In the genomic region with DNA sequence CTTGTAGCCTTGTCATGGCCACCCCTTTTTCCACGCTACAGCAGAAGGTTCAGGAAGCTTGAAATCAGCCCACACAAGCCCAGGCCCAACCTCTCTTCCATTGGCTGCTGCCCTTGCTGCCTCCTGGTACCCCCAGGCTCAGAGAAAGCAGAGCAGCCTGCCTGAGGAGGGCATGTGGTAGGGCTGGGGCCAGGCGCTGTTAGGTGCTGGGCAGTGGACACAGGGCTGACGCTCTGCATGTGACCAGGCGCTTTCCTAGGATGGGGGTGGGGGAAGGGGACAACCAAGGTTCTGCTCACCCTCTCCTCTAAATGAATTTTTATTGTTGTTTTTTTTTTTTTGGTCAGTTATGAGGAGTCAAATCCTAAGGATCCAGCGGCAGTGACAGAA, we compare ENCODE assay signal across 10 cellular contexts. TPM values are rescaled to one million over a fixed set of nuclear protein-coding genes. Genes with fewer than 3 reads are reported as not detected.
DNase-seq lines count a peak whose midpoint lies in the region; ATAC-seq and TF ChIP-seq lines count a peak whose summit lies in the region.
"Had no signal": no experiment of that assay in that cellular context is flagged by ENCODE, and none has a peak within 500 bp of the region (broad histone marks: within the 10 kb centered on the region; RNA-seq: fewer than 3 reads in every experiment).

No MANE protein-coding gene starts in this region.

- POLR2A ChIA-PET in IMR-90 (lab: Charles Lee; ENCODE audit: unreplicated experiment), result no interaction called here

- no peaks in the 10 kb centered on the region; the same call in 1 of the 2 replicates for H4K20me1 ChIP-seq in IMR-90 (ENCODE audit: insufficient read depth, low read length)
- H4K20me1 ChIP-seq in osteoblast (ENCODE audit: insufficient read depth, low read length), result no peaks in the 10 kb centered on the region

- no peak overlapping the region for H3K56ac ChIP-seq in IMR-90 (ENCODE audit: extremely low read depth, insufficient read depth, low read length)

- peak overlapping the region; percentile 66 for H2AK5ac ChIP-seq in IMR-90 (ENCODE audit: low read depth, low read length)

- H3K4me3 Mint-ChIP-seq in chondrocyte (ENCODE audit: unreplicated experiment), result no peak overlapping the region
- H3K4me3 Mint-ChIP-seq: central memory CD8-positive, alpha-beta T cell had no signal

- H3K9ac ChIP-seq in IMR-90 (ENCODE audit: low read depth, low read length), result no peak overlapping the region; the same call in 1 of the 2 replicates

- DNase-seq in BE2C (peak; percentile 59), IMR-90 (no peak), chondrocyte (ENCODE audit: low spot score) (no peak), osteoblast (ENCODE audit: insufficient read length, low spot score, missing footprints) (no peak), NK-92 (lab: John Stamatoyannopoulos, UW; ENCODE audit: unreplicated experiment) (no peak), HAP-1 (ENCODE audit: low spot score in 2 of 2) (no peak), NCI-H82 (lab: John Stamatoyannopoulos, UW) (no peak), NCI-H1694 (lab: John Stamatoyannopoulos, UW) (no peak)
- DNase-seq: GOT3 had no signal

- peaks cover 49% of the 10 kb centered on the region for H3K4me1 Mint-ChIP-seq in chondrocyte (ENCODE audit: low read depth)

- peaks cover 9% of the 10 kb centered on the region for H3K36me3 Mint-ChIP-seq in chondrocyte (ENCODE audit: low read depth)

- H3K18ac ChIP-seq in IMR-90 (ENCODE audit: low read depth, low read length), result no peak overlapping the region; the same call in 1 of the 2 replicates

- H2BK20ac ChIP-seq in IMR-90 (ENCODE audit: low read depth, low read length), result no peak overlapping the region

- in situ Hi-C loops in IMR-90 (cut with MboI; ENCODE audit: low sequenced_read_pairs), result no loop called here
- in situ Hi-C loops in HAP-1 (cut with MboI; ENCODE audit: low sequenced_read_pairs), result loop anchor here (10.0 kb wide), 1 partner anchor 156 kb away; a partner anchor contains a TSS

- no peak overlapping the region; the same call in 1 of the 2 replicates for H4K5ac ChIP-seq in IMR-90 (ENCODE audit: low read depth, low read length)

- no peak for ATAC-seq in IMR-90 (ENCODE audit: low read depth)

- no peak for TF ChIP-seq RAD21 in IMR-90 (IDR thresholded peaks at IDR 0.05; ENCODE audit: low read length)

- H3K4ac ChIP-seq in IMR-90 (ENCODE audit: low read depth, low read length), result peak overlapping the region; percentile 62

- H2BK120ac ChIP-seq in IMR-90 (ENCODE audit: low read depth, low read length), result peak overlapping the region; percentile 59; the same call in 1 of the 2 replicates

- H3K36me3 ChIP-seq in BE2C (peaks cover 36% of the 10 kb centered on the region), IMR-90 (ENCODE audit: control insufficient read depth, insufficient read depth, low read length) (peaks cover 30% of the 10 kb centered on the region), osteoblast (ENCODE audit: insufficient read depth, low read length) (peaks cover 29% of the 10 kb centered on the region), HAP-1 (replicated peaks) (peaks cover 28% of the 10 kb centered on the region)

- H3K4me3 ChIP-seq in BE2C (ENCODE audit: low read depth, low read length) (no peak overlapping the region), IMR-90 (ENCODE audit: insufficient read depth, low read depth, low read length) (no peak overlapping the region), osteoblast (ENCODE audit: insufficient read depth, low read length) (no peak overlapping the region), HAP-1 (no peak overlapping the region)

- peak overlapping the region; percentile 38 for H4K91ac ChIP-seq in IMR-90 (ENCODE audit: insufficient read depth, low read depth, low read length)

- H4K8ac ChIP-seq in IMR-90 (ENCODE audit: low read depth in 2 of 2, low read length in 2 of 2), result peak overlapping the region in 1 of 2 experiments; percentile 51; a peak in 2 of 4 replicates

- TF ChIP-seq POLR2A in IMR-90 (IDR thresholded peaks at IDR 0.05; ENCODE audit: low read depth, low read length), result no peak

- CTCF ChIA-PET in IMR-90 (lab: Yijun Ruan, JAX), result interaction anchor here (0.6 to 4.7 kb wide), 4 partner anchors 8 to 43 kb away, joined by 3 to 71 read pairs (median 7); a partner anchor contains a TSS

- dilution Hi-C loops in IMR-90 (cut with HindIII; ENCODE audit: low sequenced_read_pairs, unreplicated experiment), result no loop called here

- H3K4me2 ChIP-seq in IMR-90 (ENCODE audit: low read depth, low read length) (no peak overlapping the region), osteoblast (ENCODE audit: insufficient read depth, low read length) (no peak overlapping the region)

- H3K27ac Mint-ChIP-seq in chondrocyte (ENCODE audit: unreplicated experiment), result peak overlapping the region; percentile 83

- peaks cover 7% of the 10 kb centered on the region; the same call in 1 of the 2 replicates for H3K9me1 ChIP-seq in IMR-90 (ENCODE audit: insufficient read depth, low read length)

- H3K27me3 Mint-ChIP-seq in chondrocyte (ENCODE audit: low read depth), result no peaks in the 10 kb centered on the region
- H3K27me3 Mint-ChIP-seq: central memory CD8-positive, alpha-beta T cell had no signal

- H3K4me1 ChIP-seq in BE2C, result peaks cover 38% of the 10 kb centered on the region
- peaks cover 26% of the 10 kb centered on the region for H3K4me1 ChIP-seq in IMR-90 (ENCODE audit: control insufficient read depth, insufficient read depth, low read length)
- peaks cover 41% of the 10 kb centered on the region for H3K4me1 ChIP-seq in osteoblast (ENCODE audit: insufficient read depth, low read length)
- H3K4me1 ChIP-seq in HAP-1, result peaks cover 17% of the 10 kb centered on the region

- no TSS peak for BruUV-seq in IMR-90 (replicated peaks; lab: Mats Ljungman, UMichigan)

- H2AK9ac ChIP-seq in IMR-90 (replicated peaks; ENCODE audit: low read depth, low read length, poor library complexity), result peak overlapping the region; percentile 67

- no peaks in the 10 kb centered on the region for H3K9me3 Mint-ChIP-seq in chondrocyte (ENCODE audit: low read depth)
- H3K9me3 Mint-ChIP-seq: central memory CD8-positive, alpha-beta T cell had no signal

- no CpG with 5 or more reads among the region's 5 CpGs for WGBS in IMR-90 (ENCODE audit: extremely low coverage in 2 of 2, insufficient read length in 1 of 2), 2 experiments

- no peak for TF ChIP-seq CTCF in BE2C (IDR thresholded peaks at IDR 0.05; ENCODE audit: low read depth, low read length)
- no peak for TF ChIP-seq CTCF in IMR-90 (conservative IDR thresholded peaks at IDR 0.05; ENCODE audit: low read depth, low read length)
- TF ChIP-seq CTCF in chondrocyte (IDR thresholded peaks at IDR 0.05), result no peak
- TF ChIP-seq CTCF in osteoblast (IDR thresholded peaks at IDR 0.05; ENCODE audit: extremely low read depth, low read depth, low read length), result no peak

- H2BK5ac ChIP-seq in IMR-90 (ENCODE audit: low read depth, low read length, poor library complexity, severe bottlenecking), result peak overlapping the region; percentile 48

- no peaks in the 10 kb centered on the region for H3K9me3 ChIP-seq in BE2C
- no peaks in the 10 kb centered on the region for H3K9me3 ChIP-seq in IMR-90 (ENCODE audit: control insufficient read depth, insufficient read depth, low read length)
- no peaks in the 10 kb centered on the region for H3K9me3 ChIP-seq in osteoblast (ENCODE audit: low read depth, low read length)
- H3K9me3 ChIP-seq in HAP-1, result no peaks in the 10 kb centered on the region

- peak overlapping the region; percentile 12; the same call in 1 of the 2 replicates for H3K23ac ChIP-seq in IMR-90 (ENCODE audit: low read depth, low read length)

- H2BK15ac ChIP-seq in IMR-90 (ENCODE audit: low read depth, low read length), result peak overlapping the region; percentile 13; the same call in 1 of the 3 replicates

- H3K79me1 ChIP-seq in IMR-90 (ENCODE audit: low read depth in 1 of 2, low read length in 2 of 2), result peaks cover 3 to 33% of the 10 kb centered on the region in 2 experiments; a peak in 3 of 4 replicates

- intact Hi-C loops in IMR-90 (cut with micrococcal nuclease), result loop anchor here (1.0 kb wide), 1 partner anchor 45 kb away; no protein-coding TSS in a partner anchor

- peak overlapping the region; percentile 46; the same call in 1 of the 2 replicates for H3K14ac ChIP-seq in IMR-90 (replicated peaks; ENCODE audit: low read depth, low read length)

- no peak overlapping the region for H2AFZ ChIP-seq in IMR-90 (replicated peaks; ENCODE audit: low read length, poor library complexity)
- H2AFZ ChIP-seq in osteoblast (ENCODE audit: low read length), result no peak overlapping the region

- H3K27ac ChIP-seq in IMR-90 (ENCODE audit: insufficient read depth, low read length) (peak overlapping the region; percentile 43), osteoblast (ENCODE audit: low read depth, low read length) (peak overlapping the region; percentile 37)

- no peaks in the 10 kb centered on the region for H3K27me3 ChIP-seq in BE2C
- no peaks in the 10 kb centered on the region for H3K27me3 ChIP-seq in IMR-90 (ENCODE audit: control insufficient read depth, insufficient read depth, low read length)
- no peaks in the 10 kb centered on the region for H3K27me3 ChIP-seq in osteoblast (ENCODE audit: insufficient read depth, low read length)
- H3K27me3 ChIP-seq in HAP-1 (ENCODE audit: low read depth), result no peaks in the 10 kb centered on the region

- H3K79me2 ChIP-seq in osteoblast (ENCODE audit: insufficient read depth, low read length), result peaks cover 3% of the 10 kb centered on the region

TF ChIP-seq in IMR-90, 13 proteins besides CTCF, POLR2A, EP300 and RAD21 (continues in another document):
- TF ChIP-seq MAFK (IDR thresholded peaks at IDR 0.05; ENCODE audit: low read depth, low read length) (no peak), RCOR1 (IDR thresholded peaks at IDR 0.05; ENCODE audit: insufficient replicate concordance, low read length) (no peak)

RNA-seq across cellular contexts. Expression of a gene that starts 36.3 kb away (rescaled TPM):
- 40.6 TPM for polyA plus RNA-seq in BE2C (2012; ENCODE audit: insufficient read depth, insufficient read length, low read depth)
- total RNA-seq in IMR-90 (2012; rRNA removed) (174 and 186 TPM in 2 replicates), chondrocyte (7.7 to 73.7 TPM (median 9.0 TPM) in 3 replicates), osteoblast (56.3 and 82.5 TPM in 2 replicates)
- polyA plus RNA-seq in IMR-90 (2012; rRNA removed), result 148 and 156 TPM in 2 replicates
- 283 and 402 TPM in 2 replicates for polyA plus RNA-seq in IMR-90 (2012; cell fraction: cytosol; rRNA removed)
- 740 and 930 TPM in 2 replicates for polyA plus RNA-seq in IMR-90 (2012; cell fraction: nucleus; rRNA removed; ENCODE audit: low replicate concordance)

RNA-seq across cellular contexts. Expression of a gene that starts 54.5 kb away (rescaled TPM):
- 295 TPM for polyA plus RNA-seq in BE2C (2012; ENCODE audit: insufficient read depth, insufficient read length, low read depth)
- total RNA-seq in IMR-90 (2012; rRNA removed), result 46.7 and 53.2 TPM in 2 replicates
- polyA plus RNA-seq in IMR-90 (2012; rRNA removed), result 203 and 207 TPM in 2 replicates
- polyA plus RNA-seq in IMR-90 (2012; cell fraction: cytosol; rRNA removed), result 159 and 176 TPM in 2 replicates
- 138 and 153 TPM in 2 replicates for polyA plus RNA-seq in IMR-90 (2012; cell fraction: nucleus; rRNA removed; ENCODE audit: low replicate concordance)
- 228 to 277 TPM (median 269 TPM) in 3 replicates for total RNA-seq in chondrocyte
- total RNA-seq in osteoblast, result 85.8 and 91.1 TPM in 2 replicates
